ENCODE assay signal across 23 cellular contexts in genomic region chr2:190515687-190516086, GRCh38. TPM values are rescaled to one million over a fixed set of nuclear protein-coding genes. Genes with fewer than 3 reads are reported as not detected.
DNase-seq lines count a peak whose midpoint lies in the region; ATAC-seq and TF ChIP-seq lines count a peak whose summit lies in the region.
"Had no signal": no experiment of that assay in that cellular context is flagged by ENCODE, and none has a peak within 500 bp of the region (broad histone marks: within the 10 kb centered on the region; RNA-seq: fewer than 3 reads in every experiment).

No MANE protein-coding gene starts in this region.

- no peak for DNase-seq in activated T-cell treated with anti-CD3 and anti-CD28 coated beads, Interleukin-2, amount 50 U/mL, for 72 hours
- no peak for DNase-seq in activated T-cell treated with anti-CD3 and anti-CD28 coated beads, Interleukin-2, amount 50 U/mL, for 1 hour
- DNase-seq in activated naive CD4-positive, alpha-beta T cell treated with anti-CD3 and anti-CD28 coated beads, Interleukin-2, amount 50 U/mL, for 72 hours (ENCODE audit: low spot score in 2 of 2) = no peak
- no peak for DNase-seq in stimulated activated effector memory CD8-positive, alpha-beta T cell treated with anti-CD3 and anti-CD28 coated beads, Interleukin-12 subunit alpha, Interleukin-12 subunit beta, amount 100 ng/mL, for 72 hours (ENCODE audit: low spot score in 2 of 2)
- no peak for DNase-seq in activated T-helper 2 cell treated with anti-CD3 and anti-CD28 coated beads, Interferon-gamma antibody, Interleukin-2, Interleukin-4, amounts not matched to agents 10 μg/mL and 5 μg/mL and 100 μg/mL, durations not matched to agents 14 hours and 24 hours and 36 hours (ENCODE audit: low spot score)
- DNase-seq in dedifferentiated amniotic fluid mesenchymal stem cell (ENCODE audit: extremely low spot score) = no peak
- DNase-seq in foreskin melanocyte = no peak
- DNase-seq: activated CD4-positive, CD25-positive, alpha-beta regulatory T cell treated with anti-CD3 and anti-CD28 coated beads, Interleukin-2, amount 50 U/mL, for 72 hours; DMS53; HCEC 1CT; IMR-90; left colon; NCI-H187; NCI-H345; SK-N-SH; stimulated activated CD4-positive, alpha-beta T cell treated with anti-CD3 and anti-CD28 coated beads, Interleukin-4, amount 100 ng/mL, for 1 hour had no signal

- no peaks in the 10 kb centered on the region for H3K27me3 ChIP-seq in KMS-11 (ENCODE audit: insufficient read depth, low read depth)
- H3K27me3 ChIP-seq: esophagus muscularis mucosa, vagina had no signal

- peak overlapping the region; percentile 46 for H3K27ac ChIP-seq in KMS-11
- H3K27ac ChIP-seq: esophagus muscularis mucosa, skin epidermis, vagina had no signal

- H3K36me3 ChIP-seq in KMS-11 (ENCODE audit: insufficient read depth) = no peaks in the 10 kb centered on the region
- H3K36me3 ChIP-seq: vagina had no signal

- H3K36me3 Mint-ChIP-seq in activated T-cell treated with anti-CD3 and anti-CD28 coated beads, Interleukin-2, amount 50 U/mL, for 72 hours (ENCODE audit: insufficient read depth in 2 of 2) = peaks cover 3 to 19% of the 10 kb centered on the region in 2 donors
- H3K36me3 Mint-ChIP-seq in activated naive CD4-positive, alpha-beta T cell treated with anti-CD3 and anti-CD28 coated beads, Interleukin-2, amount 50 U/mL, for 72 hours = peaks cover 0 to 22% of the 10 kb centered on the region in 2 donors
- H3K36me3 Mint-ChIP-seq in stimulated activated effector memory CD8-positive, alpha-beta T cell treated with anti-CD3 and anti-CD28 coated beads, Interleukin-12 subunit alpha, Interleukin-12 subunit beta, amount 100 ng/mL, for 72 hours = peaks cover 71% of the 10 kb centered on the region
- peaks cover 60% of the 10 kb centered on the region for H3K36me3 Mint-ChIP-seq in activated T-helper 2 cell treated with anti-CD3 and anti-CD28 coated beads, Interferon-gamma antibody, Interleukin-2, Interleukin-4, amounts not matched to agents 10 μg/mL and 5 μg/mL and 100 μg/mL, durations not matched to agents 14 hours and 24 hours and 36 hours (ENCODE audit: low read depth)

- H3K4me1 Mint-ChIP-seq in activated T-cell treated with anti-CD3 and anti-CD28 coated beads, Interleukin-2, amount 50 U/mL, for 72 hours (ENCODE audit: low read depth) = peaks cover 46% of the 10 kb centered on the region
- peaks cover 27% of the 10 kb centered on the region for H3K4me1 Mint-ChIP-seq in stimulated activated effector memory CD8-positive, alpha-beta T cell treated with anti-CD3 and anti-CD28 coated beads, Interleukin-12 subunit alpha, Interleukin-12 subunit beta, amount 100 ng/mL, for 72 hours
- H3K4me1 Mint-ChIP-seq in activated T-helper 2 cell treated with anti-CD3 and anti-CD28 coated beads, Interferon-gamma antibody, Interleukin-2, Interleukin-4, amounts not matched to agents 10 μg/mL and 5 μg/mL and 100 μg/mL, durations not matched to agents 14 hours and 24 hours and 36 hours (ENCODE audit: low read depth) = peaks cover 37% of the 10 kb centered on the region

- H3K4me1 ChIP-seq in KMS-11 (ENCODE audit: low read depth, poor library complexity, severe bottlenecking) = peaks cover 24% of the 10 kb centered on the region
- H3K4me1 ChIP-seq: esophagus muscularis mucosa, vagina had no signal

- H4K20me1 ChIP-seq in KMS-11 (ENCODE audit: insufficient read depth) = no peaks in the 10 kb centered on the region

- peak overlapping the region; percentile 71 for H3K4me2 ChIP-seq in KMS-11
- H3K4me2 ChIP-seq: SK-N-SH had no signal

- H3K9me3 Mint-ChIP-seq in activated T-cell treated with anti-CD3 and anti-CD28 coated beads, Interleukin-2, amount 50 U/mL, for 72 hours = no peaks in the 10 kb centered on the region
- no peaks in the 10 kb centered on the region for H3K9me3 Mint-ChIP-seq in activated naive CD4-positive, alpha-beta T cell treated with anti-CD3 and anti-CD28 coated beads, Interleukin-2, amount 50 U/mL, for 72 hours
- H3K9me3 Mint-ChIP-seq in stimulated activated effector memory CD8-positive, alpha-beta T cell treated with anti-CD3 and anti-CD28 coated beads, Interleukin-12 subunit alpha, Interleukin-12 subunit beta, amount 100 ng/mL, for 72 hours = no peaks in the 10 kb centered on the region
- H3K9me3 Mint-ChIP-seq in activated T-helper 2 cell treated with anti-CD3 and anti-CD28 coated beads, Interferon-gamma antibody, Interleukin-2, Interleukin-4, amounts not matched to agents 10 μg/mL and 5 μg/mL and 100 μg/mL, durations not matched to agents 14 hours and 24 hours and 36 hours = no peaks in the 10 kb centered on the region
- H3K9me3 Mint-ChIP-seq: CD8-positive, alpha-beta memory T cell; neural crest cell had no signal

- H3K79me2 ChIP-seq in KMS-11 (ENCODE audit: insufficient read depth, low read depth) = no peaks in the 10 kb centered on the region

- no peak overlapping the region for H3K4me3 ChIP-seq in KMS-11 (IDR thresholded peaks at IDR 0.05; ENCODE audit: insufficient read depth, low read depth, low read length)
- H3K4me3 ChIP-seq: esophagus muscularis mucosa, skin epidermis, vagina had no signal

- H3K4me3 Mint-ChIP-seq in activated T-cell treated with anti-CD3 and anti-CD28 coated beads, Interleukin-2, amount 50 U/mL, for 72 hours = peak overlapping the region in 1 of 2 donors; percentile 49
- no peak overlapping the region for H3K4me3 Mint-ChIP-seq in stimulated activated effector memory CD8-positive, alpha-beta T cell treated with anti-CD3 and anti-CD28 coated beads, Interleukin-12 subunit alpha, Interleukin-12 subunit beta, amount 100 ng/mL, for 72 hours
- H3K4me3 Mint-ChIP-seq in activated T-helper 2 cell treated with anti-CD3 and anti-CD28 coated beads, Interferon-gamma antibody, Interleukin-2, Interleukin-4, amounts not matched to agents 10 μg/mL and 5 μg/mL and 100 μg/mL, durations not matched to agents 14 hours and 24 hours and 36 hours (ENCODE audit: low read depth) = no peak overlapping the region
- H3K4me3 Mint-ChIP-seq: neural crest cell had no signal

- H3K27me3 Mint-ChIP-seq in activated T-cell treated with anti-CD3 and anti-CD28 coated beads, Interleukin-2, amount 50 U/mL, for 72 hours (ENCODE audit: low read depth) = no peaks in the 10 kb centered on the region
- no peaks in the 10 kb centered on the region for H3K27me3 Mint-ChIP-seq in activated T-helper 2 cell treated with anti-CD3 and anti-CD28 coated beads, Interferon-gamma antibody, Interleukin-2, Interleukin-4, amounts not matched to agents 10 μg/mL and 5 μg/mL and 100 μg/mL, durations not matched to agents 14 hours and 24 hours and 36 hours (ENCODE audit: low read depth)
- H3K27me3 Mint-ChIP-seq: progenitor cell of endocrine pancreas had no signal

- TF ChIP-seq CTCF in KMS-11 (conservative IDR thresholded peaks at IDR 0.05; ENCODE audit: low read depth, low read length) = no peak

- intact Hi-C loops in activated T-helper 2 cell treated with anti-CD3 and anti-CD28 coated beads, Interferon-gamma antibody, Interleukin-2, Interleukin-4, amounts not matched to agents 10 μg/mL and 5 μg/mL and 100 μg/mL, durations not matched to agents 14 hours and 24 hours and 36 hours (cut with micrococcal nuclease) = no loop called here

- peak; percentile 42 to 55 for ATAC-seq in activated T-cell treated with anti-CD3 and anti-CD28 coated beads, Interleukin-2, amount 50 U/mL, for 72 hours (replicated peaks in 1 of 2)
- peak; percentile 51 to 73 for ATAC-seq in activated naive CD4-positive, alpha-beta T cell treated with anti-CD3 and anti-CD28 coated beads, Interleukin-2, amount 50 U/mL, for 72 hours
- no peak for ATAC-seq in stimulated activated effector memory CD8-positive, alpha-beta T cell treated with anti-CD3 and anti-CD28 coated beads, Interleukin-12 subunit alpha, Interleukin-12 subunit beta, amount 100 ng/mL, for 72 hours
- ATAC-seq: left colon had no signal

- peak overlapping the region; percentile 82 for H3K27ac Mint-ChIP-seq in activated T-cell treated with anti-CD3 and anti-CD28 coated beads, Interleukin-2, amount 50 U/mL, for 72 hours
- H3K27ac Mint-ChIP-seq in activated naive CD4-positive, alpha-beta T cell treated with anti-CD3 and anti-CD28 coated beads, Interleukin-2, amount 50 U/mL, for 72 hours = peak overlapping the region; percentile 39 to 70
- H3K27ac Mint-ChIP-seq in stimulated activated effector memory CD8-positive, alpha-beta T cell treated with anti-CD3 and anti-CD28 coated beads, Interleukin-12 subunit alpha, Interleukin-12 subunit beta, amount 100 ng/mL, for 72 hours = peak overlapping the region; percentile 39
- H3K27ac Mint-ChIP-seq in activated T-helper 2 cell treated with anti-CD3 and anti-CD28 coated beads, Interferon-gamma antibody, Interleukin-2, Interleukin-4, amounts not matched to agents 10 μg/mL and 5 μg/mL and 100 μg/mL, durations not matched to agents 14 hours and 24 hours and 36 hours = no peak overlapping the region
- H3K27ac Mint-ChIP-seq: progenitor cell of endocrine pancreas had no signal

- no peak overlapping the region for H2AFZ ChIP-seq in KMS-11 (ENCODE audit: low read depth)

- no peak overlapping the region for H3K9ac ChIP-seq in KMS-11
- H3K9ac ChIP-seq: SK-N-SH had no signal

RNA-seq across cellular contexts. Expression of gene NEMP2, which starts 18.8 kb away (rescaled TPM):
- 10 to 100 TPM; 22.3 to 22.9 TPM for total RNA-seq in activated T-cell treated with anti-CD3 and anti-CD28 coated beads, Interleukin-2, amount 50 U/mL, for 72 hours
- 10 to 100 TPM; 18.3 to 19.4 TPM for total RNA-seq in activated naive CD4-positive, alpha-beta T cell treated with anti-CD3 and anti-CD28 coated beads, Interleukin-2, amount 50 U/mL, for 72 hours
- 15.2 and 15.5 TPM in 2 replicates for total RNA-seq in activated T-helper 2 cell treated with anti-CD3 and anti-CD28 coated beads, Interferon-gamma antibody, Interleukin-2, Interleukin-4, amounts not matched to agents 10 μg/mL and 5 μg/mL and 100 μg/mL, durations not matched to agents 14 hours and 24 hours and 36 hours
